Comparison of ENCODE assay signal across 23 cellular contexts in genomic region chr10:13732485-13732884, GRCh38.
DNase-seq lines count a peak whose midpoint lies in the region; ATAC-seq and TF ChIP-seq lines count a peak whose summit lies in the region.
"Had no signal": no experiment of that assay in that cellular context is flagged by ENCODE, and none has a peak within 500 bp of the region (broad histone marks: within the 10 kb centered on the region; RNA-seq: fewer than 3 reads in every experiment).

No MANE protein-coding gene starts in this region.

- POLR2A ChIA-PET in HEK293 (lab: Yijun Ruan, JAX) = no interaction called here
- POLR2A ChIA-PET in WTC11 (lab: Charles Lee) = interaction anchor here (1.6 kb wide), 1 partner anchor 21 kb away, joined by 5 read pairs; no protein-coding TSS in a partner anchor

- H3K18ac ChIP-seq in neuronal stem cell (ENCODE audit: low read length) = peak overlapping the region; percentile 40

- no peak overlapping the region for H3K4ac ChIP-seq in neuronal stem cell (ENCODE audit: low read length)

- peaks cover 0 to 20% (median 14%) of the 10 kb centered on the region in 10 experiments; a peak in 14 of 20 replicates for H3K4me1 ChIP-seq in BLaER1 treated with 17β-estradiol and CSF1 and Interleukin-3, amounts not matched to agents 10 nM and 100 nM
- H3K4me1 ChIP-seq in HEK293 (ENCODE audit: control insufficient read depth, insufficient read depth, low read length) (no peaks in the 10 kb centered on the region), neuronal stem cell (ENCODE audit: control insufficient read depth in 2 of 2, insufficient read depth in 1 of 2, low read depth in 1 of 2, low read length in 2 of 2) (peaks cover 4 to 8% of the 10 kb centered on the region in 2 donors), esophagus squamous epithelium (peaks cover 0 to 7% (median 0%) of the 10 kb centered on the region in 3 donors)
- H3K4me1 ChIP-seq: vagina had no signal

- H3K27ac ChIP-seq in BLaER1 treated with 17β-estradiol and CSF1 and Interleukin-3, amounts not matched to agents 10 nM and 100 nM = no peak overlapping the region
- H3K27ac ChIP-seq in HEK293 (ENCODE audit: extremely low read depth, low read depth, low read length) = no peak overlapping the region
- H3K27ac ChIP-seq in neuronal stem cell (replicated peaks; ENCODE audit: low read length) = no peak overlapping the region
- H3K27ac ChIP-seq in esophagus squamous epithelium = no peak overlapping the region
- H3K27ac ChIP-seq: cardiac muscle cell, vagina had no signal

- intact Hi-C loops in esophagus squamous epithelium (cut with DNase I) = no loop called here

- no peaks in the 10 kb centered on the region for H3K36me3 ChIP-seq in BLaER1 treated with 17β-estradiol and CSF1 and Interleukin-3, amounts not matched to agents 10 nM and 100 nM
- H3K36me3 ChIP-seq in HEK293 (ENCODE audit: control insufficient read depth in 2 of 2, insufficient read depth in 1 of 2, low read length in 2 of 2) = no peaks in the 10 kb centered on the region
- H3K36me3 ChIP-seq in neuronal stem cell (replicated peaks in 1 of 2; ENCODE audit: control insufficient read depth in 2 of 2, insufficient read depth in 2 of 2, low read length in 2 of 2) = peaks cover 13 to 85% of the 10 kb centered on the region in 2 donors
- H3K36me3 ChIP-seq in esophagus squamous epithelium = peaks cover 0 to 29% (median 0%) of the 10 kb centered on the region in 3 donors
- H3K36me3 ChIP-seq: cardiac muscle cell had no signal

- no peak overlapping the region for H3K4me3 ChIP-seq in BLaER1 treated with 17β-estradiol and CSF1 and Interleukin-3, amounts not matched to agents 10 nM and 100 nM
- no peak overlapping the region for H3K4me3 ChIP-seq in HEK293 (ENCODE audit: low read depth, low read length)
- H3K4me3 ChIP-seq in neuronal stem cell (ENCODE audit: low read length in 2 of 2) = no peak overlapping the region
- H3K4me3 ChIP-seq in esophagus squamous epithelium = no peak overlapping the region
- H3K4me3 ChIP-seq: cardiac muscle cell, skin epidermis, vagina had no signal

- H2BK120ac ChIP-seq in neuronal stem cell (ENCODE audit: low read depth, low read length) = no peak overlapping the region

- H3K4me3 Mint-ChIP-seq in WTC11 = no peak overlapping the region
- H3K4me3 Mint-ChIP-seq: activated B cell treated with CpG ODN at 0.5 μM for 24 hours; activated naive CD4-positive, alpha-beta T cell treated with anti-CD3 and anti-CD28 coated beads, Interleukin-2, amount 50 U/mL, for 24 hours; IgD-negative memory B cell had no signal

- peak overlapping the region; percentile 32 for H3K23ac ChIP-seq in neuronal stem cell (ENCODE audit: low read depth, low read length, poor library complexity)

- no peak overlapping the region for H2AFZ ChIP-seq in neuronal stem cell (ENCODE audit: low read length)

- no peaks in the 10 kb centered on the region for H3K79me1 ChIP-seq in neuronal stem cell (ENCODE audit: low read depth, low read length)

- H4K20me1 ChIP-seq in BLaER1 treated with 17β-estradiol and CSF1 and Interleukin-3, amounts not matched to agents 10 nM and 100 nM = no peaks in the 10 kb centered on the region; a peak in 1 of 22 replicates

- ATAC-seq in WTC11 = no peak
- ATAC-seq: HCT116 had no signal

- H2BK12ac ChIP-seq in neuronal stem cell (ENCODE audit: low read length) = no peak overlapping the region

- H2BK15ac ChIP-seq in neuronal stem cell (ENCODE audit: low read length) = no peak overlapping the region

- no peak for TF ChIP-seq CTCF in HEK293 (tag by site-specific recombination; IDR thresholded peaks at IDR 0.05)
- no peak for TF ChIP-seq CTCF in WTC11 (IDR thresholded peaks at IDR 0.05)
- TF ChIP-seq CTCF in esophagus squamous epithelium (IDR thresholded peaks at IDR 0.05) = no peak

- peak overlapping the region in 1 of 11 experiments; percentile 41; a peak in 2 of 22 replicates for H3K9ac ChIP-seq in BLaER1 treated with 17β-estradiol and CSF1 and Interleukin-3, amounts not matched to agents 10 nM and 100 nM
- H3K9ac ChIP-seq in neuronal stem cell (ENCODE audit: low read depth, low read length, poor library complexity) = peak overlapping the region; percentile 12

- no peak overlapping the region for H2BK5ac ChIP-seq in neuronal stem cell (ENCODE audit: low read length)

- H3K36me3 Mint-ChIP-seq in WTC11 = peaks cover 2% of the 10 kb centered on the region; the same call in 1 of the 2 replicates
- H3K36me3 Mint-ChIP-seq: activated naive CD4-positive, alpha-beta T cell treated with anti-CD3 and anti-CD28 coated beads, Interleukin-2, amount 50 U/mL, for 24 hours had no signal

- H3K27me3 Mint-ChIP-seq in WTC11 (ENCODE audit: low read depth) = no peaks in the 10 kb centered on the region
- H3K27me3 Mint-ChIP-seq: activated B cell treated with CpG ODN at 0.5 μM for 24 hours; activated naive CD4-positive, alpha-beta T cell treated with anti-CD3 and anti-CD28 coated beads, Interleukin-2, amount 50 U/mL, for 24 hours had no signal

- H3K27ac Mint-ChIP-seq in WTC11 = 0 out of 2 replicates have a peak overlapping the region, but pooled peaks have one; percentile 21
- H3K27ac Mint-ChIP-seq: activated B cell treated with CpG ODN at 0.5 μM for 24 hours; activated naive CD4-positive, alpha-beta T cell treated with anti-CD3 and anti-CD28 coated beads, Interleukin-2, amount 50 U/mL, for 24 hours had no signal

- CTCF ChIA-PET in HEK293 (lab: Yijun Ruan, JAX) (interaction anchor here (0.8 to 0.9 kb wide), 2 partner anchors 63 to 72 kb away, joined by 3 to 5 read pairs; no protein-coding TSS in a partner anchor), WTC11 (lab: Charles Lee) (no interaction called here)

- no peak overlapping the region for H3K14ac ChIP-seq in neuronal stem cell (ENCODE audit: low read length)

- no peaks in the 10 kb centered on the region for H3K9me3 Mint-ChIP-seq in WTC11
- H3K9me3 Mint-ChIP-seq: activated B cell treated with CpG ODN at 0.5 μM for 24 hours; activated naive CD4-positive, alpha-beta T cell treated with anti-CD3 and anti-CD28 coated beads, Interleukin-2, amount 50 U/mL, for 24 hours; IgD-negative memory B cell had no signal

- no peaks in the 10 kb centered on the region for H3K9me3 ChIP-seq in BLaER1 treated with 17β-estradiol and CSF1 and Interleukin-3, amounts not matched to agents 10 nM and 100 nM (replicated peaks in 1 of 11)
- H3K9me3 ChIP-seq in HEK293 (ENCODE audit: control insufficient read depth, insufficient read depth, low read depth, low read length) (no peaks in the 10 kb centered on the region), neuronal stem cell (replicated peaks in 1 of 2; ENCODE audit: control insufficient read depth in 2 of 2, insufficient read depth in 1 of 2, low read depth in 1 of 2, low read length in 2 of 2) (no peaks in the 10 kb centered on the region), esophagus squamous epithelium (no peaks in the 10 kb centered on the region)
- H3K9me3 ChIP-seq: vagina had no signal

- peaks cover 48% of the 10 kb centered on the region for H3K4me1 Mint-ChIP-seq in WTC11
- H3K4me1 Mint-ChIP-seq: activated B cell treated with CpG ODN at 0.5 μM for 24 hours; activated naive CD4-positive, alpha-beta T cell treated with anti-CD3 and anti-CD28 coated beads, Interleukin-2, amount 50 U/mL, for 24 hours had no signal

- TF ChIP-seq POLR2A in esophagus squamous epithelium (IDR thresholded peaks at IDR 0.05) = no peak

- WGBS in neuronal stem cell (ENCODE audit: extremely low coverage in 2 of 2, insufficient read length in 2 of 2, insufficient replicate concordance in 1 of 2), 2 donors = no CpG with 5 or more reads among the region's 6 CpGs
- WGBS in esophagus squamous epithelium, 2 donors = 40% methylated on average over 1 of the region's 6 CpGs; no CpG with 5 or more reads in 1 of the 2 donors

- no peak for DNase-seq in WTC11 (ENCODE audit: low spot score)
- DNase-seq in neuronal stem cell (ENCODE audit: low spot score) = no peak
- DNase-seq in inferior parietal cortex (ENCODE audit: extremely low spot score) = no peak
- DNase-seq in esophagus squamous epithelium (lab: John Stamatoyannopoulos, UW) = no peak
- no peak for DNase-seq in NCI-H2081 treated with DMSO at 0.1 percent for 48 hours (lab: John Stamatoyannopoulos, UW)
- DNase-seq: activated B cell treated with CpG ODN at 0.5 μM for 24 hours; activated CD4-positive, alpha-beta T cell treated with anti-CD3 and anti-CD28 coated beads, Interleukin-2, amount 50 U/mL, for 4 hours; activated CD8-positive, alpha-beta memory T cell treated with anti-CD3 and anti-CD28 coated beads, Interleukin-2, amount 50 U/mL, for 4 hours; anterior cingulate cortex; dermis blood vessel endothelial cell; mammary epithelial cell; NCI-H1417; NCI-H774; stimulated activated CD4-positive, alpha-beta T cell treated with anti-CD3 and anti-CD28 coated beads, Interleukin-1b, Interleukin-23, amount 100 ng/mL, for 48 hours; T-helper 9 cell had no signal

- peak overlapping the region; percentile 59 for H2AK5ac ChIP-seq in neuronal stem cell (ENCODE audit: low read depth, low read length)

- H4K91ac ChIP-seq in neuronal stem cell (ENCODE audit: low read depth, low read length, poor library complexity) = no peak overlapping the region

- no peaks in the 10 kb centered on the region for H3K27me3 ChIP-seq in BLaER1 treated with 17β-estradiol and CSF1 and Interleukin-3, amounts not matched to agents 10 nM and 100 nM
- H3K27me3 ChIP-seq in neuronal stem cell (ENCODE audit: control insufficient read depth in 3 of 3, insufficient read depth in 3 of 3, low read depth in 1 of 3, low read length in 3 of 3) (no peaks in the 10 kb centered on the region), esophagus squamous epithelium (no peaks in the 10 kb centered on the region)
- H3K27me3 ChIP-seq: cardiac muscle cell, vagina had no signal

- H3K4me2 ChIP-seq in BLaER1 treated with 17β-estradiol and CSF1 and Interleukin-3, amounts not matched to agents 10 nM and 100 nM = peak overlapping the region in 6 of 11 experiments; percentile 13 to 55 (median 50); a peak in 10 of 22 replicates
- no peak overlapping the region for H3K4me2 ChIP-seq in neuronal stem cell (ENCODE audit: insufficient read depth, low read length, poor library complexity, severe bottlenecking)

- H4K8ac ChIP-seq in neuronal stem cell (ENCODE audit: low read depth, low read length) = no peak overlapping the region

TF ChIP-seq in HEK293, 187 proteins besides CTCF, POLR2A, EP300 and RAD21:
- TF ChIP-seq ZIC2 (tag by site-specific recombination; IDR thresholded peaks at IDR 0.05) = 0 out of 2 replicates have a peak, but pooled peaks have one; percentile 27
- TF ChIP-seq ZNF391 (tag by site-specific recombination; IDR thresholded peaks at IDR 0.05; ENCODE audit: borderline replicate concordance, low read depth) = no peak
